In the genomic region with DNA sequence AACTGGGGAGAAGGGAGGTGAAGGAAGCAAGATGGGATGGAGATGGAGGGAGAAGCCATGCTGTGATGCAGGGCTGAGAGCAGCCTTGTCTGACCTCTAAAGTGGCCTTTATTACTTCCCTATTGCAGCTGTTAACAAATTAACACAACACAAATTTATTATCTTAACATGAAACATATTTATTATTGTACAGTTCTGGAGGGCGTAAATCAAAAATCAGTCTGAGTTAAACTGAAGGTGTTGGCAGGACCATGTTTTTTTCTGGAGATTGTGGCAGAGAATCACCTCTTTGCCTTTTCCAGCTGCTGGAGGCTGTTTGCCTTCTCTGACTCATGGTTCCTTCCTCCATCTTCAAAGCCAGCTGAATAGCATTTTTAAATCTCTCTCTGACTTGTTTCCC, we compare ENCODE assay signal across 28 cellular contexts. TPM values are rescaled to one million over a fixed set of nuclear protein-coding genes. Genes with fewer than 3 reads are reported as not detected.
DNase-seq lines count a peak whose midpoint lies in the region; ATAC-seq lines count a peak whose summit lies in the region.
"Had no signal": no experiment of that assay in that cellular context is flagged by ENCODE, and none has a peak within 500 bp of the region (broad histone marks: within the 10 kb centered on the region; RNA-seq: fewer than 3 reads in every experiment).

No MANE protein-coding gene starts in this region.

- H3K9me3 Mint-ChIP-seq in activated CD8-positive, alpha-beta memory T cell treated with anti-CD3 and anti-CD28 coated beads, Interleukin-2, amount 10 ng/mL, durations not matched to agents 7 days and 5 days (ENCODE audit: low read depth) = peaks cover 11% of the 10 kb centered on the region

- H3K4me3 ChIP-seq in MG63 = no peak overlapping the region
- H3K4me3 ChIP-seq: BLaER1 treated with 17β-estradiol and CSF1 and Interleukin-3, amounts not matched to agents 10 nM and 100 nM; coronary artery; heart right ventricle; SJCRH30; upper lobe of right lung had no signal

- H3K36me3 ChIP-seq in MG63 = no peaks in the 10 kb centered on the region
- H3K36me3 ChIP-seq: heart right ventricle, SJCRH30, upper lobe of right lung had no signal

- H3K27me3 ChIP-seq in MG63 = peaks cover 9% of the 10 kb centered on the region
- H3K27me3 ChIP-seq: SJCRH30 had no signal

- H3K4me3 Mint-ChIP-seq in activated CD8-positive, alpha-beta memory T cell treated with anti-CD3 and anti-CD28 coated beads, Interleukin-2, amount 10 ng/mL, durations not matched to agents 7 days and 5 days = no peak overlapping the region
- H3K4me3 Mint-ChIP-seq: activated CD4-positive, alpha-beta memory T cell treated with anti-CD3 and anti-CD28 coated beads, Interleukin-2, amount 10 ng/mL, durations not matched to agents 7 days and 5 days; activated naive CD8-positive, alpha-beta T cell treated with anti-CD3 and anti-CD28 coated beads, Interleukin-2, amount 50 U/mL, for 24 hours; stimulated activated effector memory CD8-positive, alpha-beta T cell treated with anti-CD3 and anti-CD28 coated beads, Interleukin-12 subunit alpha, Interleukin-12 subunit beta, amount 100 ng/mL, for 72 hours; T-cell had no signal

- H3K4me1 Mint-ChIP-seq in activated CD8-positive, alpha-beta memory T cell treated with anti-CD3 and anti-CD28 coated beads, Interleukin-2, amount 10 ng/mL, durations not matched to agents 7 days and 5 days = no peaks in the 10 kb centered on the region
- H3K4me1 Mint-ChIP-seq: activated CD4-positive, alpha-beta memory T cell treated with anti-CD3 and anti-CD28 coated beads, Interleukin-2, amount 10 ng/mL, durations not matched to agents 7 days and 5 days; activated naive CD8-positive, alpha-beta T cell treated with anti-CD3 and anti-CD28 coated beads, Interleukin-2, amount 50 U/mL, for 24 hours; stimulated activated effector memory CD8-positive, alpha-beta T cell treated with anti-CD3 and anti-CD28 coated beads, Interleukin-12 subunit alpha, Interleukin-12 subunit beta, amount 100 ng/mL, for 72 hours; T-cell had no signal

- H3K9me3 ChIP-seq in MG63 = peaks cover 24% of the 10 kb centered on the region

- CTCF ChIA-PET in activated CD8-positive, alpha-beta memory T cell treated with anti-CD3 and anti-CD28 coated beads, Interleukin-2, amount 10 ng/mL, durations not matched to agents 7 days and 5 days (lab: Charles Lee) = no interaction called here

- peaks cover 18% of the 10 kb centered on the region for H3K36me3 Mint-ChIP-seq in activated CD8-positive, alpha-beta memory T cell treated with anti-CD3 and anti-CD28 coated beads, Interleukin-2, amount 10 ng/mL, durations not matched to agents 7 days and 5 days
- H3K36me3 Mint-ChIP-seq: stimulated activated effector memory CD8-positive, alpha-beta T cell treated with anti-CD3 and anti-CD28 coated beads, Interleukin-12 subunit alpha, Interleukin-12 subunit beta, amount 100 ng/mL, for 72 hours had no signal

- no peak for ATAC-seq in GM18868 (IDR thresholded peaks at IDR 0.05; ENCODE audit: unreplicated experiment)
- no peak for ATAC-seq in activated CD8-positive, alpha-beta memory T cell treated with anti-CD3 and anti-CD28 coated beads, Interleukin-2, amount 10 ng/mL, durations not matched to agents 7 days and 5 days
- ATAC-seq: activated CD4-positive, CD25-positive, alpha-beta regulatory T cell treated with anti-CD3 and anti-CD28 coated beads, Interleukin-2, amount 50 U/mL, for 24 hours; activated naive CD8-positive, alpha-beta T cell treated with anti-CD3 and anti-CD28 coated beads, Interleukin-2, amount 50 U/mL, for 24 hours; heart right ventricle; Panc1; stimulated activated effector memory CD8-positive, alpha-beta T cell treated with anti-CD3 and anti-CD28 coated beads, Interleukin-12 subunit alpha, Interleukin-12 subunit beta, amount 100 ng/mL, for 72 hours; T-cell; upper lobe of right lung had no signal

- peak; percentile 50 for DNase-seq in Daoy (ENCODE audit: low read depth)
- peak; percentile 18 for DNase-seq in MG63
- DNase-seq in dermis blood vessel endothelial cell = peak; percentile 67
- DNase-seq in kidney tubule cell (ENCODE audit: low spot score) = peak; percentile 6
- DNase-seq in activated CD8-positive, alpha-beta memory T cell treated with anti-CD3 and anti-CD28 coated beads, Interleukin-2, amount 10 ng/mL, durations not matched to agents 7 days and 5 days = no peak
- DNase-seq in KG1 (lab: John Stamatoyannopoulos, UW) = no peak
- DNase-seq in ecto neural progenitor cell (ENCODE audit: low spot score) = no peak
- DNase-seq: activated CD4-positive, alpha-beta memory T cell treated with anti-CD3 and anti-CD28 coated beads, Interleukin-2, amount 10 ng/mL, durations not matched to agents 7 days and 5 days; activated gamma-delta T cell treated with Interleukin-2 at 50 U/mL for 16 hours; activated naive CD8-positive, alpha-beta T cell treated with anti-CD3 and anti-CD28 coated beads, Interleukin-2, amount 50 U/mL, for 24 hours; activated T-cell treated with anti-CD3 and anti-CD28 coated beads for 4 hours; COR-L47; DMS79 treated with DMSO at 0.1 percent for 48 hours; heart right ventricle; mesendoderm; MM.1S; NCI-H510A; SJCRH30; small intestine; substantia nigra; T-cell; upper lobe of right lung had no signal

- H3K27me3 Mint-ChIP-seq in activated CD8-positive, alpha-beta memory T cell treated with anti-CD3 and anti-CD28 coated beads, Interleukin-2, amount 10 ng/mL, durations not matched to agents 7 days and 5 days = peaks cover 74% of the 10 kb centered on the region

- no peak overlapping the region for H3K27ac Mint-ChIP-seq in activated CD8-positive, alpha-beta memory T cell treated with anti-CD3 and anti-CD28 coated beads, Interleukin-2, amount 10 ng/mL, durations not matched to agents 7 days and 5 days
- H3K27ac Mint-ChIP-seq: activated CD4-positive, alpha-beta memory T cell treated with anti-CD3 and anti-CD28 coated beads, Interleukin-2, amount 10 ng/mL, durations not matched to agents 7 days and 5 days; activated naive CD8-positive, alpha-beta T cell treated with anti-CD3 and anti-CD28 coated beads, Interleukin-2, amount 50 U/mL, for 24 hours; stimulated activated effector memory CD8-positive, alpha-beta T cell treated with anti-CD3 and anti-CD28 coated beads, Interleukin-12 subunit alpha, Interleukin-12 subunit beta, amount 100 ng/mL, for 72 hours; T-cell had no signal

RNA-seq across cellular contexts. Expression of a gene that starts 7.1 kb away (rescaled TPM):
- total RNA-seq in Daoy (2014; rRNA removed; shearing (Covaris generic)) = 11.8 and 13.0 TPM in 2 replicates
- total RNA-seq in MG63 (2014; rRNA removed; shearing (Covaris generic); ENCODE audit: low replicate concordance) = 0.86 and 7.1 TPM in 2 replicates
- total RNA-seq in dermis blood vessel endothelial cell = 35.5 and 37.1 TPM in 2 replicates
- total RNA-seq in activated CD8-positive, alpha-beta memory T cell treated with anti-CD3 and anti-CD28 coated beads, Interleukin-2, amount 10 ng/mL, durations not matched to agents 7 days and 5 days = 1 to 10 TPM; 7.4 to 7.5 TPM

RNA-seq across cellular contexts. Expression of a gene that starts 18.1 kb away (rescaled TPM):
- total RNA-seq in Daoy (2014; rRNA removed; shearing (Covaris generic)) = 21.3 and 31.4 TPM in 2 replicates
- total RNA-seq in MG63 (2014; rRNA removed; shearing (Covaris generic); ENCODE audit: low replicate concordance) = 3.2 and 9.0 TPM in 2 replicates
- 49.2 and 53.6 TPM in 2 replicates for total RNA-seq in dermis blood vessel endothelial cell
- total RNA-seq in activated CD8-positive, alpha-beta memory T cell treated with anti-CD3 and anti-CD28 coated beads, Interleukin-2, amount 10 ng/mL, durations not matched to agents 7 days and 5 days = 10 to 100 TPM; 27.6 to 32.8 TPM

Comparison
In these comparisons a context has a peak if more than half of its experiments do, and no peak if none do; other contexts are left out.
1. DNase-seq: peak in Daoy (single experiment), MG63 (single experiment), dermis blood vessel endothelial cell (single experiment) and kidney tubule cell (single experiment); none in activated CD8-positive, alpha-beta memory T cell treated with anti-CD3 and anti-CD28 coated beads, Interleukin-2, amount 10 ng/mL, durations not matched to agents 7 days and 5 days (single experiment), KG1 (single experiment) and ecto neural progenitor cell (single experiment).